ENCODE assay signal across 27 cellular contexts in genomic region chr12:124205405-124205804, GRCh38.
"Had no signal": no experiment of that assay in that cellular context is flagged by ENCODE, and none has a peak within 500 bp of the region (broad histone marks: within the 10 kb centered on the region; RNA-seq: fewer than 3 reads in every experiment).

No MANE protein-coding gene starts in this region.

- H3K36me3 ChIP-seq: esophagus squamous epithelium, gastrocnemius medialis, heart right ventricle, left lung, lower lobe of right lung had no signal

- H3K27ac ChIP-seq: coronary artery, dorsolateral prefrontal cortex, epithelial cell of prostate, esophagus squamous epithelium, gastrocnemius medialis, heart right ventricle, left lung, lower lobe of right lung had no signal

- FAIRE-seq: colon, islet of Langerhans, keratinocyte had no signal

- H3K9me3 ChIP-seq: gastrocnemius medialis had no signal

- H3K4me1 Mint-ChIP-seq: naive B cell had no signal

- H3K4me3 ChIP-seq: coronary artery, dorsolateral prefrontal cortex, esophagus squamous epithelium, gastrocnemius medialis, heart right ventricle, left lung, lower lobe of right lung, mucosa of descending colon had no signal

- H3K4me3 Mint-ChIP-seq: mesothelial cell of epicardium, naive B cell had no signal

- ATAC-seq: esophagus mucosa, gastrocnemius medialis, heart right ventricle, left cardiac atrium, left lung, left ventricle myocardium superior, lower lobe of right lung, mucosa of descending colon had no signal

- DNase-seq: dermis blood vessel endothelial cell; dorsolateral prefrontal cortex; effector CD4-positive, alpha-beta T cell; effector memory CD4-positive, alpha-beta T cell; erythroblast; esophagus squamous epithelium; foreskin fibroblast; foreskin melanocyte; gastrocnemius medialis; glutamatergic neuron; head of caudate nucleus; heart right ventricle; hippocampal formation; left cardiac atrium; left lung; left ventricle myocardium superior; lower lobe of right lung; mesenchymal stem cell; mucosa of descending colon; naive B cell had no signal

- H3K27ac Mint-ChIP-seq: mesothelial cell of epicardium, naive B cell had no signal

- H3K4me1 ChIP-seq: esophagus squamous epithelium, gastrocnemius medialis, left lung, lower lobe of right lung had no signal

- H3K27me3 ChIP-seq: dorsolateral prefrontal cortex, gastrocnemius medialis, left lung had no signal
